28 cellular contexts compared by ENCODE assay signal in the genomic region with DNA sequence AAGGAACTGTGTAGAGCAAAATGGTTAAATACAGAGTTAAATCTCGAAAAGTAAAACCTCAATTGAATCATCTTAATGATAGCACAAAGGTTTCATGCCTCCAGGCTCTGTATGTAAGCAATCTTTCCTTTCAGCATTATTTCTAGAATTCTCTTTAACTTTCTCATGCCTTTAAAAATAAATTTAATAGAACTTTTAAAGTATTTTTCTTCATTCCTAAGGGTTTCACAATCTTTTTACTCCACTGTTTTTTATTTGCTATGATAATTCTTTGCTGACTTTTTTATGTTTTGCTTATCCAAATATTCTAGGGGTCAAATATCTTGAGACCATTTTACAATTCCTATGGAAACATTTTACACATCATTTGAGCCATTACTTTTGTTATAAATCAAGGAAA.
"Had no signal": no experiment of that assay in that cellular context is flagged by ENCODE, and none has a peak within 500 bp of the region (broad histone marks: within the 10 kb centered on the region; RNA-seq: fewer than 3 reads in every experiment).

No MANE protein-coding gene starts in this region.

- H3K9me3 Mint-ChIP-seq: activated T-cell treated with anti-CD3 and anti-CD28 coated beads, Interleukin-2, amount 50 U/mL, for 24 hours; dendritic cell treated with granulocyte-macrophage colony-stimulating factor and Interleukin-4, amounts not matched to agents 40 ng/mL and 50 ng/mL, for 4 days; endodermal cell; neural crest cell had no signal

- H3K4me3 ChIP-seq: esophagus muscularis mucosa, gastrocnemius medialis, psoas muscle, transverse colon had no signal

- H2AFZ ChIP-seq: parathyroid adenoma had no signal

- H3K27me3 ChIP-seq: esophagus muscularis mucosa, gastrocnemius medialis, transverse colon had no signal

- H3K36me3 ChIP-seq: esophagus muscularis mucosa, gastrocnemius medialis, transverse colon, WERI-Rb-1 had no signal

- H3K4me1 Mint-ChIP-seq: endodermal cell, naive B cell had no signal

- H3K4me3 Mint-ChIP-seq: activated T-cell treated with anti-CD3 and anti-CD28 coated beads, Interleukin-2, amount 50 U/mL, for 24 hours; dendritic cell treated with granulocyte-macrophage colony-stimulating factor and Interleukin-4, amounts not matched to agents 40 ng/mL and 50 ng/mL, for 4 days; endodermal cell; naive B cell; neural crest cell; T-helper 17 cell had no signal

- H3K4me1 ChIP-seq: gastrocnemius medialis, parathyroid adenoma, psoas muscle, transverse colon had no signal

- H3K36me3 Mint-ChIP-seq: naive B cell had no signal

- H3K79me2 ChIP-seq: parathyroid adenoma had no signal

- H3K9ac ChIP-seq: parathyroid adenoma had no signal

- H3K27ac ChIP-seq: esophagus muscularis mucosa, gastrocnemius medialis, parathyroid adenoma, psoas muscle, transverse colon, WERI-Rb-1 had no signal

- H3K27ac Mint-ChIP-seq: activated T-cell treated with anti-CD3 and anti-CD28 coated beads, Interleukin-2, amount 50 U/mL, for 24 hours; dendritic cell treated with granulocyte-macrophage colony-stimulating factor and Interleukin-4, amounts not matched to agents 40 ng/mL and 50 ng/mL, for 4 days; endodermal cell; naive B cell; T-helper 17 cell had no signal

- H3K27me3 Mint-ChIP-seq: activated T-cell treated with anti-CD3 and anti-CD28 coated beads, Interleukin-2, amount 50 U/mL, for 24 hours; dendritic cell treated with granulocyte-macrophage colony-stimulating factor and Interleukin-4, amounts not matched to agents 40 ng/mL and 50 ng/mL, for 4 days had no signal

- H3K9me3 ChIP-seq: esophagus muscularis mucosa, gastrocnemius medialis, psoas muscle, transverse colon had no signal

- ATAC-seq: activated CD4-positive, CD25-positive, alpha-beta regulatory T cell treated with anti-CD3 and anti-CD28 coated beads, Interleukin-2, amount 50 U/mL, for 24 hours; gastrocnemius medialis; left ventricle myocardium superior; psoas muscle; T-helper 17 cell had no signal

- DNase-seq: activated CD4-positive, alpha-beta T cell treated with anti-CD3 and anti-CD28 coated beads for 48 hours; activated CD4-positive, alpha-beta T cell treated with anti-CD3 and anti-CD28 coated beads, Interleukin-2, amount 50 U/mL, for 48 hours; activated CD8-positive, alpha-beta memory T cell treated with anti-CD3 and anti-CD28 coated beads, Interleukin-2, amount 50 U/mL, for 48 hours; activated gamma-delta T cell; activated naive CD4-positive, alpha-beta T cell treated with anti-CD3 and anti-CD28 coated beads, Interleukin-2, amount 50 U/mL, for 16 hours; activated T-cell treated with anti-CD3 and anti-CD28 coated beads, Interleukin-2, amount 50 U/mL, for 24 hours; amygdala; caudate nucleus; endodermal cell; gastrocnemius medialis; glutamatergic neuron; islet precursor cell; left ventricle myocardium superior; naive B cell; nucleus accumbens; psoas muscle; stimulated activated CD4-positive, alpha-beta T cell treated with anti-CD3 and anti-CD28 coated beads, Interleukin-15, amount 100 ng/mL, for 24 hours; stimulated activated CD4-positive, alpha-beta T cell treated with anti-CD3 and anti-CD28 coated beads, Interleukin-2, amount 100 ng/mL, for 24 hours; stimulated activated naive CD4-positive, alpha-beta T cell; T-helper 17 cell; T1000; transverse colon; WERI-Rb-1 had no signal
